Comparison of ENCODE assay signal across 1 cellular context in the genomic region with DNA sequence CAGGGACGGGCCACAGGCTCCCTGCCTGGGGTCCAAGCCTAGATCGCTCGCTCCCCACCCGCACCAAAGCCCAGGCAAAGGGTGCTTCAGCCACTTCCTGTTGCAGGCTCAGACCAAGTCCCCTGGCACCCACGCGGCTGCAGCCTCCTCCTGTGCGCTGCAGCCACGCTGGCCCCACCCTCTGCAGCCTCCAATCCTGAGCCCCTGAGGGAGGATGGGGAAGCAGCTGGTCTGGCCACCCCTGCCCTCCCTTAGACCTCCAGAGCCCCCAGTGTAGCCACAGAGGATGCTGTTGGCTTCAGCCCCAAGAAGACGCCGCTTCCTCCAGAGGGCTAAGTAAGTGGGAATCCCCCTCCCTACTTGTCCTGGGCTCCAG.
TF ChIP-seq lines count a peak whose summit lies in the region.

No MANE protein-coding gene starts in this region.

TF ChIP-seq in GM12878, 131 proteins besides CTCF, POLR2A, EP300 and RAD21 (continued from another document and continues in another):
- TF ChIP-seq, protein P1, sequence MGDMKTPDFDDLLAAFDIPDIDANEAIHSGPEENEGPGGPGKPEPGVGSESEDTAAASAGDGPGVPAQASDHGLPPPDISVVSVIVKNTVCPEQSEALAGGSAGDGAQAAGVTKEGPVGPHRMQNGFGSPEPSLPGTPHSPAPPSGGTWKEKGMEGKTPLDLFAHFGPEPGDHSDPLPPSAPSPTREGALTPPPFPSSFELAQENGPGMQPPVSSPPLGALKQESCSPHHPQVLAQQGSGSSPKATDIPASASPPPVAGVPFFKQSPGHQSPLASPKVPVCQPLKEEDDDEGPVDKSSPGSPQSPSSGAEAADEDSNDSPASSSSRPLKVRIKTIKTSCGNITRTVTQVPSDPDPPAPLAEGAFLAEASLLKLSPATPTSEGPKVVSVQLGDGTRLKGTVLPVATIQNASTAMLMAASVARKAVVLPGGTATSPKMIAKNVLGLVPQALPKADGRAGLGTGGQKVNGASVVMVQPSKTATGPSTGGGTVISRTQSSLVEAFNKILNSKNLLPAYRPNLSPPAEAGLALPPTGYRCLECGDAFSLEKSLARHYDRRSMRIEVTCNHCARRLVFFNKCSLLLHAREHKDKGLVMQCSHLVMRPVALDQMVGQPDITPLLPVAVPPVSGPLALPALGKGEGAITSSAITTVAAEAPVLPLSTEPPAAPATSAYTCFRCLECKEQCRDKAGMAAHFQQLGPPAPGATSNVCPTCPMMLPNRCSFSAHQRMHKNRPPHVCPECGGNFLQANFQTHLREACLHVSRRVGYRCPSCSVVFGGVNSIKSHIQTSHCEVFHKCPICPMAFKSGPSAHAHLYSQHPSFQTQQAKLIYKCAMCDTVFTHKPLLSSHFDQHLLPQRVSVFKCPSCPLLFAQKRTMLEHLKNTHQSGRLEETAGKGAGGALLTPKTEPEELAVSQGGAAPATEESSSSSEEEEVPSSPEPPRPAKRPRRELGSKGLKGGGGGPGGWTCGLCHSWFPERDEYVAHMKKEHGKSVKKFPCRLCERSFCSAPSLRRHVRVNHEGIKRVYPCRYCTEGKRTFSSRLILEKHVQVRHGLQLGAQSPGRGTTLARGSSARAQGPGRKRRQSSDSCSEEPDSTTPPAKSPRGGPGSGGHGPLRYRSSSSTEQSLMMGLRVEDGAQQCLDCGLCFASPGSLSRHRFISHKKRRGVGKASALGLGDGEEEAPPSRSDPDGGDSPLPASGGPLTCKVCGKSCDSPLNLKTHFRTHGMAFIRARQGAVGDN (IDR thresholded peaks at IDR 0.05): peak; percentile 70
- no peak for TF ChIP-seq RFX5 (IDR thresholded peaks at IDR 0.05; ENCODE audit: low read depth, low read length)
- TF ChIP-seq, protein P2, sequence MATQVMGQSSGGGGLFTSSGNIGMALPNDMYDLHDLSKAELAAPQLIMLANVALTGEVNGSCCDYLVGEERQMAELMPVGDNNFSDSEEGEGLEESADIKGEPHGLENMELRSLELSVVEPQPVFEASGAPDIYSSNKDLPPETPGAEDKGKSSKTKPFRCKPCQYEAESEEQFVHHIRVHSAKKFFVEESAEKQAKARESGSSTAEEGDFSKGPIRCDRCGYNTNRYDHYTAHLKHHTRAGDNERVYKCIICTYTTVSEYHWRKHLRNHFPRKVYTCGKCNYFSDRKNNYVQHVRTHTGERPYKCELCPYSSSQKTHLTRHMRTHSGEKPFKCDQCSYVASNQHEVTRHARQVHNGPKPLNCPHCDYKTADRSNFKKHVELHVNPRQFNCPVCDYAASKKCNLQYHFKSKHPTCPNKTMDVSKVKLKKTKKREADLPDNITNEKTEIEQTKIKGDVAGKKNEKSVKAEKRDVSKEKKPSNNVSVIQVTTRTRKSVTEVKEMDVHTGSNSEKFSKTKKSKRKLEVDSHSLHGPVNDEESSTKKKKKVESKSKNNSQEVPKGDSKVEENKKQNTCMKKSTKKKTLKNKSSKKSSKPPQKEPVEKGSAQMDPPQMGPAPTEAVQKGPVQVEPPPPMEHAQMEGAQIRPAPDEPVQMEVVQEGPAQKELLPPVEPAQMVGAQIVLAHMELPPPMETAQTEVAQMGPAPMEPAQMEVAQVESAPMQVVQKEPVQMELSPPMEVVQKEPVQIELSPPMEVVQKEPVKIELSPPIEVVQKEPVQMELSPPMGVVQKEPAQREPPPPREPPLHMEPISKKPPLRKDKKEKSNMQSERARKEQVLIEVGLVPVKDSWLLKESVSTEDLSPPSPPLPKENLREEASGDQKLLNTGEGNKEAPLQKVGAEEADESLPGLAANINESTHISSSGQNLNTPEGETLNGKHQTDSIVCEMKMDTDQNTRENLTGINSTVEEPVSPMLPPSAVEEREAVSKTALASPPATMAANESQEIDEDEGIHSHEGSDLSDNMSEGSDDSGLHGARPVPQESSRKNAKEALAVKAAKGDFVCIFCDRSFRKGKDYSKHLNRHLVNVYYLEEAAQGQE (IDR thresholded peaks at IDR 0.05; ENCODE audit: low read depth, low read length): no peak
- no peak for TF ChIP-seq RB1 (IDR thresholded peaks at IDR 0.05; ENCODE audit: borderline replicate concordance)
- TF ChIP-seq CEBPB (IDR thresholded peaks at IDR 0.05; ENCODE audit: borderline replicate concordance in 1 of 2, low read depth in 2 of 2, low read length in 2 of 2): no peak
- TF ChIP-seq SMAD5 (IDR thresholded peaks at IDR 0.05; ENCODE audit: low read depth): peak; percentile 59; the same call in 1 of the 2 replicates
- no peak for TF ChIP-seq IRF4 (IDR thresholded peaks at IDR 0.05; ENCODE audit: low read depth, low read length)
- TF ChIP-seq MTA2 (IDR thresholded peaks at IDR 0.05; ENCODE audit: low read depth): 0 out of 2 replicates have a peak, but pooled peaks have one; percentile 11
- TF ChIP-seq, protein P3, sequence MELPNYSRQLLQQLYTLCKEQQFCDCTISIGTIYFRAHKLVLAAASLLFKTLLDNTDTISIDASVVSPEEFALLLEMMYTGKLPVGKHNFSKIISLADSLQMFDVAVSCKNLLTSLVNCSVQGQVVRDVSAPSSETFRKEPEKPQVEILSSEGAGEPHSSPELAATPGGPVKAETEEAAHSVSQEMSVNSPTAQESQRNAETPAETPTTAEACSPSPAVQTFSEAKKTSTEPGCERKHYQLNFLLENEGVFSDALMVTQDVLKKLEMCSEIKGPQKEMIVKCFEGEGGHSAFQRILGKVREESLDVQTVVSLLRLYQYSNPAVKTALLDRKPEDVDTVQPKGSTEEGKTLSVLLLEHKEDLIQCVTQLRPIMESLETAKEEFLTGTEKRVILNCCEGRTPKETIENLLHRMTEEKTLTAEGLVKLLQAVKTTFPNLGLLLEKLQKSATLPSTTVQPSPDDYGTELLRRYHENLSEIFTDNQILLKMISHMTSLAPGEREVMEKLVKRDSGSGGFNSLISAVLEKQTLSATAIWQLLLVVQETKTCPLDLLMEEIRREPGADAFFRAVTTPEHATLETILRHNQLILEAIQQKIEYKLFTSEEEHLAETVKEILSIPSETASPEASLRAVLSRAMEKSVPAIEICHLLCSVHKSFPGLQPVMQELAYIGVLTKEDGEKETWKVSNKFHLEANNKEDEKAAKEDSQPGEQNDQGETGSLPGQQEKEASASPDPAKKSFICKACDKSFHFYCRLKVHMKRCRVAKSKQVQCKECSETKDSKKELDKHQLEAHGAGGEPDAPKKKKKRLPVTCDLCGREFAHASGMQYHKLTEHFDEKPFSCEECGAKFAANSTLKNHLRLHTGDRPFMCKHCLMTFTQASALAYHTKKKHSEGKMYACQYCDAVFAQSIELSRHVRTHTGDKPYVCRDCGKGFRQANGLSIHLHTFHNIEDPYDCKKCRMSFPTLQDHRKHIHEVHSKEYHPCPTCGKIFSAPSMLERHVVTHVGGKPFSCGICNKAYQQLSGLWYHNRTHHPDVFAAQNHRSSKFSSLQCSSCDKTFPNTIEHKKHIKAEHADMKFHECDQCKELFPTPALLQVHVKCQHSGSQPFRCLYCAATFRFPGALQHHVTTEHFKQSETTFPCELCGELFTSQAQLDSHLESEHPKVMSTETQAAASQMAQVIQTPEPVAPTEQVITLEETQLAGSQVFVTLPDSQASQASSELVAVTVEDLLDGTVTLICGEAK (IDR thresholded peaks at IDR 0.05; ENCODE audit: borderline replicate concordance): peak; percentile 31; the same call in 1 of the 2 replicates
- no peak for TF ChIP-seq TCF3 (IDR thresholded peaks at IDR 0.05; ENCODE audit: borderline replicate concordance, insufficient read depth, low read depth, low read length)
- TF ChIP-seq CREB1 (IDR thresholded peaks at IDR 0.05; ENCODE audit: low read depth): no peak
- TF ChIP-seq, protein P4, sequence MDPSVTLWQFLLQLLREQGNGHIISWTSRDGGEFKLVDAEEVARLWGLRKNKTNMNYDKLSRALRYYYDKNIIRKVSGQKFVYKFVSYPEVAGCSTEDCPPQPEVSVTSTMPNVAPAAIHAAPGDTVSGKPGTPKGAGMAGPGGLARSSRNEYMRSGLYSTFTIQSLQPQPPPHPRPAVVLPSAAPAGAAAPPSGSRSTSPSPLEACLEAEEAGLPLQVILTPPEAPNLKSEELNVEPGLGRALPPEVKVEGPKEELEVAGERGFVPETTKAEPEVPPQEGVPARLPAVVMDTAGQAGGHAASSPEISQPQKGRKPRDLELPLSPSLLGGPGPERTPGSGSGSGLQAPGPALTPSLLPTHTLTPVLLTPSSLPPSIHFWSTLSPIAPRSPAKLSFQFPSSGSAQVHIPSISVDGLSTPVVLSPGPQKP (IDR thresholded peaks at IDR 0.05; ENCODE audit: low read depth, low read length): no peak
- TF ChIP-seq, protein P5, sequence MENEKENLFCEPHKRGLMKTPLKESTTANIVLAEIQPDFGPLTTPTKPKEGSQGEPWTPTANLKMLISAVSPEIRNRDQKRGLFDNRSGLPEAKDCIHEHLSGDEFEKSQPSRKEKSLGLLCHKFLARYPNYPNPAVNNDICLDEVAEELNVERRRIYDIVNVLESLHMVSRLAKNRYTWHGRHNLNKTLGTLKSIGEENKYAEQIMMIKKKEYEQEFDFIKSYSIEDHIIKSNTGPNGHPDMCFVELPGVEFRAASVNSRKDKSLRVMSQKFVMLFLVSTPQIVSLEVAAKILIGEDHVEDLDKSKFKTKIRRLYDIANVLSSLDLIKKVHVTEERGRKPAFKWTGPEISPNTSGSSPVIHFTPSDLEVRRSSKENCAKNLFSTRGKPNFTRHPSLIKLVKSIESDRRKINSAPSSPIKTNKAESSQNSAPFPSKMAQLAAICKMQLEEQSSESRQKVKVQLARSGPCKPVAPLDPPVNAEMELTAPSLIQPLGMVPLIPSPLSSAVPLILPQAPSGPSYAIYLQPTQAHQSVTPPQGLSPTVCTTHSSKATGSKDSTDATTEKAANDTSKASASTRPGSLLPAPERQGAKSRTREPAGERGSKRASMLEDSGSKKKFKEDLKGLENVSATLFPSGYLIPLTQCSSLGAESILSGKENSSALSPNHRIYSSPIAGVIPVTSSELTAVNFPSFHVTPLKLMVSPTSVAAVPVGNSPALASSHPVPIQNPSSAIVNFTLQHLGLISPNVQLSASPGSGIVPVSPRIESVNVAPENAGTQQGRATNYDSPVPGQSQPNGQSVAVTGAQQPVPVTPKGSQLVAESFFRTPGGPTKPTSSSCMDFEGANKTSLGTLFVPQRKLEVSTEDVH (IDR thresholded peaks at IDR 0.05; ENCODE audit: low read depth, partially characterized antibody): no peak
- no peak for TF ChIP-seq SUZ12 (IDR thresholded peaks at IDR 0.05; ENCODE audit: unreplicated experiment)
- TF ChIP-seq SRF (IDR thresholded peaks at IDR 0.05; ENCODE audit: low read depth in 2 of 2, low read length in 2 of 2): no peak
- no peak for TF ChIP-seq JUNB (IDR thresholded peaks at IDR 0.05)
- no peak for TF ChIP-seq HCFC1 (IDR thresholded peaks at IDR 0.05; ENCODE audit: low read length)
- no peak; the same call in 1 of the 2 replicates for TF ChIP-seq SMARCA5 (IDR thresholded peaks at IDR 0.05)
- TF ChIP-seq, protein P6, sequence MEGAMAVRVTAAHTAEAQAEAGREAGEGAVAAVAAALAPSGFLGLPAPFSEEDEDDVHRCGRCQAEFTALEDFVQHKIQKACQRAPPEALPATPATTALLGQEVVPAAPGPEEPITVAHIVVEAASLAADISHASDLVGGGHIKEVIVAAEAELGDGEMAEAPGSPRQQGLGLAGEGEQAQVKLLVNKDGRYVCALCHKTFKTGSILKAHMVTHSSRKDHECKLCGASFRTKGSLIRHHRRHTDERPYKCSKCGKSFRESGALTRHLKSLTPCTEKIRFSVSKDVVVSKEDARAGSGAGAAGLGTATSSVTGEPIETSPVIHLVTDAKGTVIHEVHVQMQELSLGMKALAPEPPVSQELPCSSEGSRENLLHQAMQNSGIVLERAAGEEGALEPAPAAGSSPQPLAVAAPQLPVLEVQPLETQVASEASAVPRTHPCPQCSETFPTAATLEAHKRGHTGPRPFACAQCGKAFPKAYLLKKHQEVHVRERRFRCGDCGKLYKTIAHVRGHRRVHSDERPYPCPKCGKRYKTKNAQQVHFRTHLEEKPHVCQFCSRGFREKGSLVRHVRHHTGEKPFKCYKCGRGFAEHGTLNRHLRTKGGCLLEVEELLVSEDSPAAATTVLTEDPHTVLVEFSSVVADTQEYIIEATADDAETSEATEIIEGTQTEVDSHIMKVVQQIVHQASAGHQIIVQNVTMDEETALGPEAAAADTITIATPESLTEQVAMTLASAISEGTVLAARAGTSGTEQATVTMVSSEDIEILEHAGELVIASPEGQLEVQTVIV (IDR thresholded peaks at IDR 0.05; ENCODE audit: borderline replicate concordance, partially characterized antibody): no peak
- TF ChIP-seq RAD51 (IDR thresholded peaks at IDR 0.05): no peak
- peak; percentile 33; the same call in 1 of the 2 replicates for TF ChIP-seq CHD2 (IDR thresholded peaks at IDR 0.05; ENCODE audit: borderline replicate concordance, low read depth, low read length)
- TF ChIP-seq SREBF2 (IDR thresholded peaks at IDR 0.05; ENCODE audit: low read length): no peak
- TF ChIP-seq HDAC2 (IDR thresholded peaks at IDR 0.05): no peak
- TF ChIP-seq SMAD1 (IDR thresholded peaks at IDR 0.05; ENCODE audit: low read depth, partially characterized antibody): no peak
- no peak for TF ChIP-seq SMC3 (IDR thresholded peaks at IDR 0.05; ENCODE audit: borderline replicate concordance, low read length)
- TF ChIP-seq, protein P7, sequence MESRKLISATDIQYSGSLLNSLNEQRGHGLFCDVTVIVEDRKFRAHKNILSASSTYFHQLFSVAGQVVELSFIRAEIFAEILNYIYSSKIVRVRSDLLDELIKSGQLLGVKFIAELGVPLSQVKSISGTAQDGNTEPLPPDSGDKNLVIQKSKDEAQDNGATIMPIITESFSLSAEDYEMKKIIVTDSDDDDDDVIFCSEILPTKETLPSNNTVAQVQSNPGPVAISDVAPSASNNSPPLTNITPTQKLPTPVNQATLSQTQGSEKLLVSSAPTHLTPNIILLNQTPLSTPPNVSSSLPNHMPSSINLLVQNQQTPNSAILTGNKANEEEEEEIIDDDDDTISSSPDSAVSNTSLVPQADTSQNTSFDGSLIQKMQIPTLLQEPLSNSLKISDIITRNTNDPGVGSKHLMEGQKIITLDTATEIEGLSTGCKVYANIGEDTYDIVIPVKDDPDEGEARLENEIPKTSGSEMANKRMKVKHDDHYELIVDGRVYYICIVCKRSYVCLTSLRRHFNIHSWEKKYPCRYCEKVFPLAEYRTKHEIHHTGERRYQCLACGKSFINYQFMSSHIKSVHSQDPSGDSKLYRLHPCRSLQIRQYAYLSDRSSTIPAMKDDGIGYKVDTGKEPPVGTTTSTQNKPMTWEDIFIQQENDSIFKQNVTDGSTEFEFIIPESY (IDR thresholded peaks at IDR 0.05): no peak
- TF ChIP-seq NR2C1 (IDR thresholded peaks at IDR 0.05): no peak
- no peak for TF ChIP-seq NFYA (IDR thresholded peaks at IDR 0.05; ENCODE audit: borderline replicate concordance, low read depth, low read length)
- no peak for TF ChIP-seq SREBF1 (IDR thresholded peaks at IDR 0.05; ENCODE audit: low read length)
